ENCODE assay signal across 35 cellular contexts in the genomic region with DNA sequence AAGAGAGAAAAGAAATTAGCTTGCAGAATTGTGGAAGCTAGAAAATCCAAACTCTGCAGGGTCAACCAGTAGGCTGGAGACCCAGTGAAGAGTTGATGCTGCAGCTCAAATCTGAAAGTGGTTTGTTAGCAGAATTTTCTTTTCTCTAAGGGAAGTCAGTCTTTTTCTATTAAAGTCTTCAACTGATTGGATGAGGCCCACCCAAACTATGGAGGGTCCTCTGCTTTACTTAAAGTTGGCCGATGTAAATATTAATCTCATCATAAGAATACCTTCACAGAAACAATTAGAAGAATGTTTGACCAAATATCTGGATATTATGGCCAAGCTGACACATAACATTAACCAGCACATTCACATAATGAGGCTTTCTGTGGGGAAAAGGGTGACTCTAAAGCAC.
"Had no signal": no experiment of that assay in that cellular context is flagged by ENCODE, and none has a peak within 500 bp of the region (broad histone marks: within the 10 kb centered on the region; RNA-seq: fewer than 3 reads in every experiment).

No MANE protein-coding gene starts in this region.

- H3K4me3 ChIP-seq: MG63 had no signal

- H3K9me3 ChIP-seq: MG63 had no signal

- DNase-seq: Karpas-422, Kasumi-1, MG63, MM.1S, MV-4-11, NCI-H1048, NCI-H1092, NCI-H1092 treated with DMSO at 0.1 percent for 48 hours, NCI-H1105 treated with DMSO at 0.1 percent for 48 hours, NCI-H1417, NCI-H1417 treated with DMSO at 0.1 percent for 48 hours, NCI-H1436, NCI-H1436 treated with DMSO at 0.1 percent for 48 hours, NCI-H146, NCI-H1694, NCI-H1694 treated with DMSO at 0.1 percent for 48 hours, NCI-H187, NCI-H187 treated with DMSO at 0.1 percent for 48 hours, NCI-H1930, NCI-H2029, NCI-H2029 treated with DMSO at 0.1 percent for 48 hours, NCI-H2081, NCI-H2081 treated with DMSO at 0.1 percent for 48 hours, NCI-H2107, NCI-H2171, NCI-H2171 treated with DMSO at 0.1 percent for 48 hours, NCI-H2227 treated with DMSO at 0.1 percent for 48 hours, NCI-H226, NCI-H345, NCI-H446, NCI-H446 treated with DMSO at 0.1 percent for 48 hours, NCI-H510A, NCI-H510A treated with DMSO at 0.1 percent for 48 hours, NCI-H524, NCI-H524 treated with DMSO at 0.1 percent for 48 hours had no signal

- H3K36me3 ChIP-seq: MG63 had no signal

- H3K27me3 ChIP-seq: MG63 had no signal
